Comparison of ENCODE assay signal across 30 cellular contexts in the genomic region with DNA sequence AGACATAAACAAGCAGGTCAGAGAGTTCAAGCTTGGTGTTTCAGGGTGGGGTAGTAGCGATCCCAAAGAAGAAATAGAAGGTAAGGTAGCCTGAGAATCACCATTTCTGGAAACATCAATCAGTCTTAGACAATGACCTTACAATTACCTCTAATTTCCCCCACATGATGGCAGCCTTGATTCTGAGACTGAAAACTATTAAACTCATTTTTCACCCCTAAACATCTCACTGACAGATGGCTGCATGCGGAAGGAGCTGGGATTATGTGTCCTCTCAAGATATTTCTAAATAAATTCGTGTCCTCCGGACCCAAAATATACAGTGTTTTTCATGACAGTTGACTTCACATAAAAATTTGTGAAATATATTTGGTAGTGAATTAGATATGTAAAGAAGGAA.
DNase-seq lines count a peak whose midpoint lies in the region; ATAC-seq, FAIRE-seq and TF ChIP-seq lines count a peak whose summit lies in the region.
"Had no signal": no experiment of that assay in that cellular context is flagged by ENCODE, and none has a peak within 500 bp of the region (broad histone marks: within the 10 kb centered on the region; RNA-seq: fewer than 3 reads in every experiment).

No MANE protein-coding gene starts in this region.

- no TSS peak for BruUV-seq in HepG2 (replicated peaks; lab: Mats Ljungman, UMichigan)
- BruUV-seq in GM12878 (replicated peaks; lab: Mats Ljungman, UMichigan): no TSS peak

- in situ Hi-C loops in HepG2 (cut with HindIII; ENCODE audit: extremely low pct_ligation_motif_present, low pct_unique_long_range_greater_than_20kb): no loop called here
- in situ Hi-C loops in GM12878 (cut with MboI): no loop called here

- no peaks in the 10 kb centered on the region for H3K36me3 Mint-ChIP-seq in activated naive CD8-positive, alpha-beta T cell treated with anti-CD3 and anti-CD28 coated beads for 36 hours
- H3K36me3 Mint-ChIP-seq: activated naive CD4-positive, alpha-beta T cell treated with anti-CD3 and anti-CD28 coated beads, Interleukin-2, amount 50 U/mL, for 24 hours; CD8-positive, alpha-beta memory T cell; mesothelial cell of epicardium; natural killer cell; type B pancreatic cell had no signal

- H3K27ac Mint-ChIP-seq in activated naive CD8-positive, alpha-beta T cell treated with anti-CD3 and anti-CD28 coated beads for 36 hours: no peak overlapping the region
- H3K27ac Mint-ChIP-seq: activated naive CD4-positive, alpha-beta T cell treated with anti-CD3 and anti-CD28 coated beads, Interleukin-2, amount 50 U/mL, for 24 hours; activated T-cell treated with anti-CD3 and anti-CD28 coated beads, Interleukin-2, amount 50 U/mL, for 72 hours; CD8-positive, alpha-beta memory T cell; mesothelial cell of epicardium; natural killer cell; type B pancreatic cell had no signal

- CTCF ChIA-PET in HepG2 (lab: Yijun Ruan, JAX; ENCODE audit: low intra/inter-chr PET ratio, low total read pairs) (no interaction called here), GM12878 (lab: Yijun Ruan, JAX) (interaction anchor here (0.6 to 1.1 kb wide), 5 partner anchors 16 to 202 kb away, joined by 3 to 4 read pairs (median 3); no protein-coding TSS in a partner anchor)

- no peak for FAIRE-seq in HepG2 (lab: Jason Lieb, UNC)
- FAIRE-seq in GM12878 (lab: Jason Lieb, UNC): no peak
- FAIRE-seq: bronchial epithelial cell, TTC549 had no signal

- H3K9ac ChIP-seq in HepG2 (ENCODE audit: insufficient read depth, low read depth, low read length) (no peak overlapping the region), GM12878 (ENCODE audit: control insufficient read depth, insufficient read depth, low read length) (no peak overlapping the region)

- H3K4me1 ChIP-seq in HepG2 (ENCODE audit: insufficient read depth, low read length) (peaks cover 3% of the 10 kb centered on the region), right lobe of liver (peaks cover 0 to 9% (median 0%) of the 10 kb centered on the region in 4 donors), GM12878 (ENCODE audit: control insufficient read depth, insufficient read depth, low read length) (no peaks in the 10 kb centered on the region)
- H3K4me1 ChIP-seq: BE2C, Peyer's patch, SJCRH30 had no signal

- TF ChIP-seq RAD21 in HepG2 (CRISPR knock-in tag; IDR thresholded peaks at IDR 0.05) (no peak), GM12878 (IDR thresholded peaks at IDR 0.05; ENCODE audit: insufficient read depth, low read depth, low read length) (peak; percentile 29; the same call in 1 of the 2 replicates)

- TF ChIP-seq CTCF in HepG2 (CRISPR knock-in tag; IDR thresholded peaks at IDR 0.05) (0 out of 2 replicates have a peak, but pooled peaks have one; percentile 8), right lobe of liver (IDR thresholded peaks at IDR 0.05) (no peak), GM12878 (IDR thresholded peaks at IDR 0.05 in 2 of 3, conservative IDR thresholded peaks at IDR 0.05 in 1 of 3; ENCODE audit: control insufficient read depth in 2 of 3, extremely low read depth in 1 of 3, insufficient read depth in 1 of 3, low read depth in 3 of 3, low read length in 3 of 3) (peak in 1 of 3 experiments; percentile 13; a peak in 1 of 6 replicates)

- H3K27ac ChIP-seq in HepG2 (ENCODE audit: extremely low read length, insufficient read depth, low read length): no peak overlapping the region
- no peak overlapping the region for H3K27ac ChIP-seq in right lobe of liver
- no peak overlapping the region for H3K27ac ChIP-seq in GM12878 (ENCODE audit: control insufficient read depth, insufficient read depth)
- H3K27ac ChIP-seq: ovary, Peyer's patch, SJCRH30 had no signal

- SMC1A ChIA-PET in GM12878 (lab: Charles Lee; ENCODE audit: uncharacterized antibody, unreplicated experiment): interaction anchor here (0.8 to 2.4 kb wide), 9 partner anchors 9 to 70 kb away, joined by 4 to 8 read pairs (median 4); no protein-coding TSS in a partner anchor

- TF ChIP-seq EP300 in HepG2 (IDR thresholded peaks at IDR 0.05; ENCODE audit: low read depth in 2 of 2, low read length in 2 of 2): no peak
- TF ChIP-seq EP300 in HepG2 (CRISPR knock-in tag; IDR thresholded peaks at IDR 0.05; ENCODE audit: borderline replicate concordance): no peak
- TF ChIP-seq EP300 in GM12878 (IDR thresholded peaks at IDR 0.05; ENCODE audit: borderline replicate concordance in 1 of 2, control insufficient read depth in 1 of 2, low read depth in 2 of 2, low read length in 2 of 2): no peak

- H3K79me2 ChIP-seq in HepG2 (ENCODE audit: insufficient read depth, low read length): no peaks in the 10 kb centered on the region
- no peaks in the 10 kb centered on the region for H3K79me2 ChIP-seq in GM12878 (ENCODE audit: control insufficient read depth, insufficient read depth, low read length)

- H3K9me3 Mint-ChIP-seq in activated naive CD8-positive, alpha-beta T cell treated with anti-CD3 and anti-CD28 coated beads for 36 hours: peaks cover 2% of the 10 kb centered on the region
- H3K9me3 Mint-ChIP-seq: activated naive CD4-positive, alpha-beta T cell treated with anti-CD3 and anti-CD28 coated beads, Interleukin-2, amount 50 U/mL, for 24 hours; CD8-positive, alpha-beta memory T cell; mesothelial cell of epicardium; natural killer cell; type B pancreatic cell had no signal

- no peak overlapping the region for H2AFZ ChIP-seq in HepG2 (ENCODE audit: low read length)
- no peak overlapping the region for H2AFZ ChIP-seq in GM12878 (ENCODE audit: control insufficient read depth, low read depth, low read length)

- ATAC-seq in HepG2 (no peak), right lobe of liver (no peak), GM12878 (peak; percentile 50)
- ATAC-seq: activated T-cell treated with anti-CD3 and anti-CD28 coated beads, Interleukin-2, amount 50 U/mL, for 72 hours; HCT116; natural killer cell; right cardiac atrium had no signal

- H3K27me3 ChIP-seq in HepG2 (ENCODE audit: control insufficient read depth in 1 of 2, insufficient read depth in 2 of 2, low read length in 2 of 2) (no peaks in the 10 kb centered on the region), right lobe of liver (no peaks in the 10 kb centered on the region), GM12878 (replicated peaks in 1 of 2; ENCODE audit: control insufficient read depth in 2 of 2, insufficient read depth in 2 of 2, low read length in 1 of 2) (no peaks in the 10 kb centered on the region)
- H3K27me3 ChIP-seq: BE2C, ovary, Peyer's patch, SJCRH30 had no signal

- RAD21 ChIA-PET in GM12878 (lab: Charles Lee; ENCODE audit: unreplicated experiment): interaction anchor here (0.8 to 1.4 kb wide), 5 partner anchors 13 to 230 kb away, joined by 3 read pairs; no protein-coding TSS in a partner anchor

- H3K4me1 Mint-ChIP-seq in activated naive CD8-positive, alpha-beta T cell treated with anti-CD3 and anti-CD28 coated beads for 36 hours: peaks cover 1% of the 10 kb centered on the region
- H3K4me1 Mint-ChIP-seq: activated naive CD4-positive, alpha-beta T cell treated with anti-CD3 and anti-CD28 coated beads, Interleukin-2, amount 50 U/mL, for 24 hours; CD8-positive, alpha-beta memory T cell; natural killer cell had no signal

- H3K36me3 ChIP-seq in HepG2 (replicated peaks in 1 of 2; ENCODE audit: control insufficient read depth in 1 of 2, insufficient read depth in 2 of 2, low read length in 2 of 2) (no peaks in the 10 kb centered on the region), right lobe of liver (no peaks in the 10 kb centered on the region), GM12878 (ENCODE audit: control insufficient read depth in 2 of 2, insufficient read depth in 2 of 2, low read length in 1 of 2) (no peaks in the 10 kb centered on the region)
- H3K36me3 ChIP-seq: BE2C, ovary, Peyer's patch, SJCRH30 had no signal

- DNase-seq in HepG2 (ENCODE audit: low spot score) (no peak), right lobe of liver (no peak), GM12878 (ENCODE audit: low read depth, low spot score) (no peak), medulla oblongata (ENCODE audit: extremely low spot score) (peak; percentile 84), D341Med (ENCODE audit: low spot score) (no peak)
- DNase-seq in activated naive CD8-positive, alpha-beta T cell treated with anti-CD3 and anti-CD28 coated beads for 36 hours: no peak
- no peak for DNase-seq in stimulated activated CD4-positive, alpha-beta T cell treated with anti-CD3 and anti-CD28 coated beads, Interleukin-12 subunit alpha, Interleukin-12 subunit beta, amount 100 ng/mL, for 4 hours
- no peak for DNase-seq in NK-92 treated with Interleukin-12 subunit alpha and Interleukin-12 subunit beta, amount 100 ng/mL, for 24 hours (lab: John Stamatoyannopoulos, UW)
- DNase-seq: activated CD4-positive, alpha-beta T cell treated with anti-CD3 and anti-CD28 coated beads, Interleukin-2, amount 50 U/mL, for 4 hours; activated T-cell treated with anti-CD3 and anti-CD28 coated beads, Interleukin-2, amount 50 U/mL, for 72 hours; BE2C; CD8-positive, alpha-beta memory T cell; DMS79; islet precursor cell; KBM-7; natural killer cell; NCI-H1436; NCI-H2081 treated with DMSO at 0.1 percent for 48 hours; ovary; Peyer's patch; right cardiac atrium; SJCRH30; stimulated activated CD4-positive, alpha-beta T cell treated with anti-CD3 and anti-CD28 coated beads, Interleukin-4, amount 100 ng/mL, for 1 hour; T-helper 1 cell had no signal

- TF ChIP-seq POLR2A in HepG2 (IDR thresholded peaks at IDR 0.05; ENCODE audit: insufficient read depth in 1 of 2, low read depth in 2 of 2, low read length in 2 of 2): no peak
- no peak for TF ChIP-seq POLR2A in right lobe of liver (IDR thresholded peaks at IDR 0.05)
- TF ChIP-seq POLR2A in GM12878 (IDR thresholded peaks at IDR 0.05; ENCODE audit: low read depth, low read length): no peak

- H3K27me3 Mint-ChIP-seq in activated naive CD8-positive, alpha-beta T cell treated with anti-CD3 and anti-CD28 coated beads for 36 hours: peaks cover 35% of the 10 kb centered on the region
- H3K27me3 Mint-ChIP-seq: type B pancreatic cell had no signal

- intact Hi-C loops in HepG2 (cut with micrococcal nuclease; ENCODE audit: unreplicated experiment): no loop called here
- intact Hi-C loops in right lobe of liver (cut with DNase I): no loop called here
- intact Hi-C loops in GM12878 (cut with micrococcal nuclease; ENCODE audit: unreplicated experiment): loop anchor here (2.0 kb wide), 1 partner anchor 229 kb away; no protein-coding TSS in a partner anchor

- peaks cover 4% of the 10 kb centered on the region; the same call in 1 of the 2 replicates for H3K9me3 ChIP-seq in HepG2 (ENCODE audit: low read length)
- no peaks in the 10 kb centered on the region for H3K9me3 ChIP-seq in right lobe of liver
- no peaks in the 10 kb centered on the region; the same call in 2 of the 3 replicates for H3K9me3 ChIP-seq in GM12878 (replicated peaks; ENCODE audit: control insufficient read depth, insufficient read depth, low read length)
- H3K9me3 ChIP-seq: BE2C, ovary, Peyer's patch, SJCRH30 had no signal

- H4K20me1 ChIP-seq in HepG2 (ENCODE audit: insufficient read depth, low read length): no peaks in the 10 kb centered on the region
- H4K20me1 ChIP-seq in GM12878 (ENCODE audit: control insufficient read depth, insufficient read depth): no peaks in the 10 kb centered on the region

- no peak overlapping the region for H3K4me3 Mint-ChIP-seq in activated naive CD8-positive, alpha-beta T cell treated with anti-CD3 and anti-CD28 coated beads for 36 hours
- H3K4me3 Mint-ChIP-seq: activated naive CD4-positive, alpha-beta T cell treated with anti-CD3 and anti-CD28 coated beads, Interleukin-2, amount 50 U/mL, for 24 hours; activated T-cell treated with anti-CD3 and anti-CD28 coated beads, Interleukin-2, amount 50 U/mL, for 72 hours; CD8-positive, alpha-beta memory T cell; mesothelial cell of epicardium; natural killer cell; type B pancreatic cell had no signal

- no peak overlapping the region for H3K4me3 ChIP-seq in HepG2 (replicated peaks in 1 of 3; ENCODE audit: insufficient read depth in 1 of 3, low read depth in 2 of 3, low read length in 3 of 3)
- H3K4me3 ChIP-seq in right lobe of liver: no peak overlapping the region
- H3K4me3 ChIP-seq in GM12878: no peak overlapping the region
- H3K4me3 ChIP-seq: ovary, Peyer's patch, SJCRH30 had no signal

- WGBS in HepG2 (ENCODE audit: low lambda C conversion rate): 22% methylated on average over 4 of the region's 4 CpGs
- WGBS in right lobe of liver (ENCODE audit: insufficient coverage, low coverage, low lambda C conversion rate, missing lambda C conversion rate): 70% methylated on average over 4 of the region's 4 CpGs
- WGBS in GM12878 (ENCODE audit: insufficient coverage, insufficient replicate concordance, low lambda C conversion rate, missing lambda C conversion rate): 38% methylated on average over 4 of the region's 4 CpGs

- H3K4me2 ChIP-seq in HepG2 (ENCODE audit: low read depth, low read length) (no peak overlapping the region), GM12878 (ENCODE audit: control insufficient read depth, insufficient read depth) (no peak overlapping the region)

- POLR2A ChIA-PET in HepG2 (lab: Yijun Ruan, JAX): no interaction called here
- POLR2A ChIA-PET in GM12878 (lab: Charles Lee): interaction anchor here (1.1 to 1.5 kb wide), 2 partner anchors 16 to 57 kb away, joined by 3 to 4 read pairs; no protein-coding TSS in a partner anchor

Comparison
In these comparisons a context has a peak if more than half of its experiments do, and no peak if none do; other contexts are left out.
1. Of the 75 proteins assayed by ChIP-seq in both HepG2 and GM12878: peak only in HepG2: none; only in GM12878: RAD21 and SMC3; in both: none; in neither: 72; mixed calls (peak in some experiments, not most) for 1.